In the genomic region with DNA sequence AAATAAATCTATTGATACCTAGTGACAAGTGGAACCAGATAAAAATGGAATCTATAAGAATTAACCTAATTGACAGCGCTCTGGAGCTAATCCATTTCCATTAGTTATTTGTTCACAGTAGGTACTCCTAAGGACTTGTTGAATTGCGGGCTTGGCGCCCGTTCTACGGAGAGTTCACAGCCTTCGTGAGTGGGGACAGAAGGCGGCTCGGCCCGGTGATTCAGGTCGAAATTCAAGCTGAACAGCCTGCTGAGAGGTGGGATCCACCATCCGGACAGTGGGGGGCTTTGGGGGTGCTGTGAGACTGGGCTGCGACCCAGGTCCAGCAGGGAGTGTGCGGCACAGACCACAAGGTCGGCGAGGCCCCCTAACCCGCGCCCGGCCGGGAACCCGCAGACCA, we compare ENCODE assay signal across 7 cellular contexts. TPM values are rescaled to one million over a fixed set of nuclear protein-coding genes. Genes with fewer than 3 reads are reported as not detected.
DNase-seq lines count a peak whose midpoint lies in the region; ATAC-seq, FAIRE-seq and TF ChIP-seq lines count a peak whose summit lies in the region.

No MANE protein-coding gene starts in this region.

- CTCF ChIA-PET in activated CD4-positive, alpha-beta memory T cell treated with anti-CD3 and anti-CD28 coated beads, Interleukin-2, amount 10 ng/mL, durations not matched to agents 7 days and 5 days (lab: Charles Lee) = interaction anchor here (1.0 kb wide), 1 partner anchor 881 kb away, joined by 3 read pairs; no protein-coding TSS in a partner anchor

- H3K27me3 Mint-ChIP-seq in activated CD4-positive, alpha-beta memory T cell treated with anti-CD3 and anti-CD28 coated beads, Interleukin-2, amount 10 ng/mL, durations not matched to agents 7 days and 5 days = peaks cover 24% of the 10 kb centered on the region
- H3K27me3 Mint-ChIP-seq in osteocyte (ENCODE audit: unreplicated experiment) = peaks cover 33% of the 10 kb centered on the region

- peak overlapping the region; percentile 73 for H3K27ac Mint-ChIP-seq in activated CD4-positive, alpha-beta memory T cell treated with anti-CD3 and anti-CD28 coated beads, Interleukin-2, amount 10 ng/mL, durations not matched to agents 7 days and 5 days
- peak overlapping the region; percentile 60 for H3K27ac Mint-ChIP-seq in osteocyte (ENCODE audit: unreplicated experiment)

- H3K4me1 Mint-ChIP-seq in activated CD4-positive, alpha-beta memory T cell treated with anti-CD3 and anti-CD28 coated beads, Interleukin-2, amount 10 ng/mL, durations not matched to agents 7 days and 5 days = peaks cover 32% of the 10 kb centered on the region
- peaks cover 31% of the 10 kb centered on the region for H3K4me1 Mint-ChIP-seq in osteocyte (ENCODE audit: unreplicated experiment)

- peak overlapping the region; percentile 80 for H3K4me3 Mint-ChIP-seq in activated CD4-positive, alpha-beta memory T cell treated with anti-CD3 and anti-CD28 coated beads, Interleukin-2, amount 10 ng/mL, durations not matched to agents 7 days and 5 days
- peak overlapping the region; percentile 76 for H3K4me3 Mint-ChIP-seq in osteocyte (ENCODE audit: unreplicated experiment)

- FAIRE-seq in RCC 7860 (lab: Jason Lieb, UNC) = no peak

- peak overlapping the region; percentile 88 for H3K27ac ChIP-seq in foreskin keratinocyte

- POLR2A ChIA-PET in activated CD4-positive, alpha-beta memory T cell treated with anti-CD3 and anti-CD28 coated beads, Interleukin-2, amount 10 ng/mL, durations not matched to agents 7 days and 5 days (lab: Charles Lee) = interaction anchor here (1.0 to 6.9 kb wide), 16 partner anchors 7 to 889 kb away, joined by 3 to 73 read pairs (median 8); a partner anchor contains a TSS

- TF ChIP-seq CTCF in foreskin keratinocyte (conservative IDR thresholded peaks at IDR 0.05) = no peak
- no peak for TF ChIP-seq CTCF in osteocyte (IDR thresholded peaks at IDR 0.05)

- H3K4me1 ChIP-seq in foreskin keratinocyte = peaks cover 19% of the 10 kb centered on the region

- H3K9me3 Mint-ChIP-seq in activated CD4-positive, alpha-beta memory T cell treated with anti-CD3 and anti-CD28 coated beads, Interleukin-2, amount 10 ng/mL, durations not matched to agents 7 days and 5 days = no peaks in the 10 kb centered on the region
- no peaks in the 10 kb centered on the region for H3K9me3 Mint-ChIP-seq in osteocyte (ENCODE audit: unreplicated experiment)

- H3K27me3 ChIP-seq in foreskin keratinocyte = no peaks in the 10 kb centered on the region

- H3K36me3 Mint-ChIP-seq in activated CD4-positive, alpha-beta memory T cell treated with anti-CD3 and anti-CD28 coated beads, Interleukin-2, amount 10 ng/mL, durations not matched to agents 7 days and 5 days (ENCODE audit: low read depth) = peaks cover 11% of the 10 kb centered on the region
- H3K36me3 Mint-ChIP-seq in osteocyte (ENCODE audit: unreplicated experiment) = no peaks in the 10 kb centered on the region

- ATAC-seq in GM19023 (IDR thresholded peaks at IDR 0.05; ENCODE audit: unreplicated experiment) (peak; percentile 0), foreskin keratinocyte (no peak)

- H3K4me3 ChIP-seq in Jurkat, Clone E6-1 (ENCODE audit: low read length) = peak overlapping the region; percentile 77

- no peak for DNase-seq in Jurkat, Clone E6-1 (ENCODE audit: low read depth, low spot score)
- peak; percentile 18 for DNase-seq in activated CD4-positive, alpha-beta memory T cell treated with anti-CD3 and anti-CD28 coated beads, Interleukin-2, amount 10 ng/mL, durations not matched to agents 7 days and 5 days
- DNase-seq in foreskin keratinocyte = no peak
- no peak for DNase-seq in osteocyte (ENCODE audit: extremely low spot score, unreplicated experiment)
- no peak for DNase-seq in RCC 7860 (ENCODE audit: low spot score)
- DNase-seq in COLO829 (ENCODE audit: low spot score) = no peak

RNA-seq across cellular contexts. Expression of a gene that starts 0.8 kb away (rescaled TPM):
- polyA plus RNA-seq in Jurkat, Clone E6-1 (2012; ENCODE audit: insufficient read depth, insufficient read length) = 70.0 TPM
- total RNA-seq in activated CD4-positive, alpha-beta memory T cell treated with anti-CD3 and anti-CD28 coated beads, Interleukin-2, amount 10 ng/mL, durations not matched to agents 7 days and 5 days = 100 to 1,000 TPM; 134 to 151 TPM
- total RNA-seq in foreskin keratinocyte = 438 and 461 TPM in 2 replicates
- 135 and 150 TPM in 2 replicates for polyA plus RNA-seq in foreskin keratinocyte
- total RNA-seq in osteocyte = 321 and 339 TPM in 2 replicates
